8 cellular contexts compared by ENCODE assay signal in genomic region chr14:73457050-73457934, GRCh38. TPM values are rescaled to one million over a fixed set of nuclear protein-coding genes. Genes with fewer than 3 reads are reported as not detected.
DNase-seq lines count a peak whose midpoint lies in the region; ATAC-seq and TF ChIP-seq lines count a peak whose summit lies in the region.

No MANE protein-coding gene starts in this region.

- H3K36me3 Mint-ChIP-seq in CD14-positive monocyte = peaks cover 17 to 30% of the 10 kb centered on the region in 2 donors
- peaks cover 9% of the 10 kb centered on the region for H3K36me3 Mint-ChIP-seq in effector memory CD8-positive, alpha-beta T cell (ENCODE audit: insufficient read depth)

- peak overlapping the region; percentile 93 to 100 for H3K4me3 Mint-ChIP-seq in CD14-positive monocyte
- peak overlapping the region; percentile 93 to 98 for H3K4me3 Mint-ChIP-seq in effector memory CD8-positive, alpha-beta T cell

- H3K4me3 ChIP-seq in mesenchymal stem cell (ENCODE audit: insufficient read depth in 1 of 2, low read depth in 1 of 2, low read length in 2 of 2) (peak overlapping the region; percentile 95 to 99), tibial artery (peak overlapping the region; percentile 98 to 99)

- peak overlapping the region in 1 of 2 experiments; percentile 99 for H3K4ac ChIP-seq in mesenchymal stem cell (ENCODE audit: low read depth in 1 of 2, low read length in 2 of 2)

- TF ChIP-seq CTCF in CD14-positive monocyte (IDR thresholded peaks at IDR 0.05) (no peak), VCaP (conservative IDR thresholded peaks at IDR 0.05) (no peak), tibial artery (IDR thresholded peaks at IDR 0.05) (no peak)

- no peak overlapping the region for H2BK120ac ChIP-seq in mesenchymal stem cell (ENCODE audit: low read depth, low read length)

- H3K27me3 Mint-ChIP-seq in CD14-positive monocyte (ENCODE audit: low read depth in 3 of 3) = peaks cover 0 to 3% (median 0%) of the 10 kb centered on the region in 3 donors
- H3K27me3 Mint-ChIP-seq in effector memory CD8-positive, alpha-beta T cell = no peaks in the 10 kb centered on the region

- DNase-seq in CD14-positive monocyte (ENCODE audit: low spot score) (no peak), mesenchymal stem cell (peak; percentile 71), tibial artery (peak; percentile 49 to 77), AG08396 (ENCODE audit: low spot score) (no peak)
- no peak for DNase-seq in effector memory CD8-positive, alpha-beta T cell

- no peak overlapping the region for H4K91ac ChIP-seq in mesenchymal stem cell (ENCODE audit: low read length)

- H2AK5ac ChIP-seq in mesenchymal stem cell (ENCODE audit: low read length, severe bottlenecking) = no peak overlapping the region

- H4K8ac ChIP-seq in mesenchymal stem cell (ENCODE audit: low read length) = no peak overlapping the region

- peak overlapping the region in 1 of 2 experiments; percentile 27 for H3K23ac ChIP-seq in mesenchymal stem cell (ENCODE audit: low read length in 2 of 2)

- H3K27me3 ChIP-seq in mesenchymal stem cell (ENCODE audit: control insufficient read depth in 1 of 2, insufficient read depth in 1 of 2, low read length in 2 of 2) = no peaks in the 10 kb centered on the region
- no peaks in the 10 kb centered on the region for H3K27me3 ChIP-seq in tibial artery

- no peak overlapping the region for H2BK12ac ChIP-seq in mesenchymal stem cell (ENCODE audit: low read length in 2 of 2)

- no peaks in the 10 kb centered on the region for H3K9me3 ChIP-seq in mesenchymal stem cell (ENCODE audit: control insufficient read depth, low read length)
- no peaks in the 10 kb centered on the region for H3K9me3 ChIP-seq in tibial artery

- H2BK5ac ChIP-seq in mesenchymal stem cell (ENCODE audit: low read depth, low read length, poor library complexity, severe bottlenecking) = peak overlapping the region; percentile 82

- H3K14ac ChIP-seq in mesenchymal stem cell (ENCODE audit: low read length in 2 of 2) = peak overlapping the region in 1 of 2 experiments; percentile 95

- no peaks in the 10 kb centered on the region for H3K79me1 ChIP-seq in mesenchymal stem cell (replicated peaks; ENCODE audit: low read length, poor library complexity, severe bottlenecking)

- H3K4me2 ChIP-seq in mesenchymal stem cell (ENCODE audit: low read length, poor library complexity, severe bottlenecking) = peak overlapping the region; percentile 83

- H3K9ac ChIP-seq in mesenchymal stem cell (ENCODE audit: low read length) = peak overlapping the region; percentile 93

- H2AFZ ChIP-seq in mesenchymal stem cell (ENCODE audit: low read depth, low read length) = no peak overlapping the region

- H3K9me3 Mint-ChIP-seq in CD14-positive monocyte = peaks cover 0 to 3% (median 0%) of the 10 kb centered on the region in 7 donors
- H3K9me3 Mint-ChIP-seq in effector memory CD8-positive, alpha-beta T cell = no peaks in the 10 kb centered on the region

- 5% methylated on average over 25 of the region's 25 CpGs for WGBS in mesenchymal stem cell

- intact Hi-C loops in CD14-positive monocyte (cut with micrococcal nuclease) = loop anchor here in 1 of 2 donors (1.0 kb wide), 1 partner anchor 9 kb away; no protein-coding TSS in a partner anchor
- intact Hi-C loops in tibial artery (cut with DNase I; ENCODE audit: low total_unique reads) = no loop called here

- H3K27ac ChIP-seq in VCaP (peak overlapping the region; percentile 91), mesenchymal stem cell (ENCODE audit: low read length, poor library complexity, severe bottlenecking) (peak overlapping the region; percentile 79), tibial artery (peak overlapping the region; percentile 94 to 96)

- ATAC-seq in HG02642 (IDR thresholded peaks at IDR 0.05; ENCODE audit: poor library complexity, unreplicated experiment) (peak; percentile 7), HG03432 (IDR thresholded peaks at IDR 0.05; ENCODE audit: unreplicated experiment) (no peak)
- no peak for ATAC-seq in effector memory CD8-positive, alpha-beta T cell (replicated peaks)

- H3K27ac Mint-ChIP-seq in CD14-positive monocyte = peak overlapping the region; percentile 94 to 100 (median 99)
- H3K27ac Mint-ChIP-seq in effector memory CD8-positive, alpha-beta T cell = peak overlapping the region; percentile 94 to 95

- peak overlapping the region; percentile 44 for H2BK15ac ChIP-seq in mesenchymal stem cell (ENCODE audit: low read depth, poor library complexity, severe bottlenecking)

- H3K18ac ChIP-seq in mesenchymal stem cell (ENCODE audit: low read depth in 1 of 2, low read length in 2 of 2) = peak overlapping the region; percentile 89 to 94

- H3K4me1 ChIP-seq in mesenchymal stem cell (ENCODE audit: control insufficient read depth, insufficient read depth, low read depth, low read length) = no peaks in the 10 kb centered on the region
- peaks cover 0 to 48% (median 23%) of the 10 kb centered on the region in 4 donors for H3K4me1 ChIP-seq in tibial artery

- no peaks in the 10 kb centered on the region for H3K36me3 ChIP-seq in mesenchymal stem cell (ENCODE audit: control insufficient read depth in 1 of 2, insufficient read depth in 2 of 2, low read depth in 1 of 2, low read length in 2 of 2)
- H3K36me3 ChIP-seq in tibial artery = no peaks in the 10 kb centered on the region

- peaks cover 74% of the 10 kb centered on the region for H3K4me1 Mint-ChIP-seq in CD14-positive monocyte
- peaks cover 26 to 36% of the 10 kb centered on the region in 2 donors for H3K4me1 Mint-ChIP-seq in effector memory CD8-positive, alpha-beta T cell (ENCODE audit: low read depth in 2 of 2)

RNA-seq across cellular contexts. Expression of gene NUMB, which starts 1.1 kb away (rescaled TPM):
- 100 to 1,000 TPM in 1 of 2 donors, 10 to 100 TPM in 1; 83.4 to 126 TPM for polyA plus RNA-seq in CD14-positive monocyte
- 98.9 TPM for polyA plus RNA-seq in mesenchymal stem cell (2013, experiment 1 of 2)
- 96.7 TPM for polyA plus RNA-seq in mesenchymal stem cell (2013, experiment 2 of 2)

RNA-seq across cellular contexts. Expression of gene RIOX1, which starts 33.4 kb away (rescaled TPM):
- polyA plus RNA-seq in CD14-positive monocyte = 1 to 10 TPM; 5.4 to 6.6 TPM
- 6.5 TPM for polyA plus RNA-seq in mesenchymal stem cell (2013, experiment 1 of 2)
- 6.7 TPM for polyA plus RNA-seq in mesenchymal stem cell (2013, experiment 2 of 2)

Comparison
In these comparisons a context has a peak if more than half of its experiments do, and no peak if none do; other contexts are left out.
1. DNase-seq: peak in mesenchymal stem cell (single experiment) and tibial artery (2 of 2); none in CD14-positive monocyte (single experiment), effector memory CD8-positive, alpha-beta T cell (0 of 3) and AG08396 (single experiment).
2. Peak in every context shown above with its lines, with median percentiles within 50 percentile points of each other: H3K27ac ChIP-seq.